ENCODE assay signal across 11 cellular contexts in the genomic region with DNA sequence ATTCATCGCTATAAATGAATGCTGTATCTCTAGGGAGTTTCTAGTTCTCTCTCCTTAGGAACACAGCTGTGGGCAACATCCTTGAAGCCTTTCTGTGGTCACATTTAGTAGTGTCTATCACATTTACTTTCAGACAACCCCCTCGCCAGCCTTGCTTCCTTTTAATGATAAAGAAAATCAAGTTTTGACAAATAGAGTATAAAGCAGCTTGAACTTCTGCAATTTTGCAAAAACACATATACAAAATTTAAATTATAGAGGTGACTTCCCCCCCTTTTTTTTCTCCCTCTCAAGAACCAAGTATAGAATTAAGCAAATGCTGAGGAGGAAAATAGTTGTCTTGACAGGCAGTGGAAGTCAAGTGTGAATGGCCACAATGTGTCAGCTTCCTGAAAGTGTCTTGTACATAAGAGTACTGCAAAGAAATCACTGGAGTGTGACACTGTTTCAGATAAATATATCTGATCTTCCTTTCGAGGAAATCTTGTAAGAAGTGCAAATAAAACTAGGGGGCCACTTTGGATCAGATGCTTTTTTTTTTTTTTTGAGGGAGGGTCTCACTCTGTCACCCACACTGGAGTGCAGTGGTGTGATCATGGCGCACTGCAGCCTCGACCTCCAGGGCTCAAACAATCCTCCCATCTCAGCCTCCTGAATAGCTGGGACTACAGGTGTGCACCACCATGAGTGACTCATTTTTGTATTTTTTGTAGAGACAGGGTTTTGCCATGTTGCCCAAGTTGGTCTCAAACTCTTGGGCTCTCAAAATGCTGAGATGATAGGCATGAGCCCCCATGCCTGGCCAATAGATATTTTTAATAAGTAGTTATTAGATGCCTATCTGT. TPM values are rescaled to one million over a fixed set of nuclear protein-coding genes. Genes with fewer than 3 reads are reported as not detected.
DNase-seq lines count a peak whose midpoint lies in the region; ATAC-seq and TF ChIP-seq lines count a peak whose summit lies in the region.
"Had no signal": no experiment of that assay in that cellular context is flagged by ENCODE, and none has a peak within 500 bp of the region (broad histone marks: within the 10 kb centered on the region; RNA-seq: fewer than 3 reads in every experiment).

No MANE protein-coding gene starts in this region.

- CTCF ChIA-PET in PC-3 (lab: Charles Lee) = interaction anchor here (0.7 kb wide), 3 partner anchors 64 to 474 kb away, joined by 4 to 9 read pairs (median 4); no protein-coding TSS in a partner anchor

- H3K4me2 ChIP-seq in PC-3 (ENCODE audit: low read length) = no peak overlapping the region
- H3K4me2 ChIP-seq: A549 had no signal

- ATAC-seq in HG02973 (IDR thresholded peaks at IDR 0.05; ENCODE audit: unreplicated experiment) (peak; percentile 77), PC-3 (0 out of 2 replicates have a peak, but pooled peaks have one; percentile 20)
- peak; percentile 85 for ATAC-seq in stimulated activated effector memory CD8-positive, alpha-beta T cell treated with anti-CD3 and anti-CD28 coated beads, Interleukin-12 subunit alpha, Interleukin-12 subunit beta, amount 100 ng/mL, for 72 hours

- H3K36me3 ChIP-seq in PC-3 (ENCODE audit: low read depth, low read length) = no peaks in the 10 kb centered on the region

- H3K9me3 Mint-ChIP-seq in stimulated activated effector memory CD8-positive, alpha-beta T cell treated with anti-CD3 and anti-CD28 coated beads, Interleukin-12 subunit alpha, Interleukin-12 subunit beta, amount 100 ng/mL, for 72 hours = peaks cover 2% of the 10 kb centered on the region

- peaks cover 11% of the 10 kb centered on the region; the same call in 1 of the 2 replicates for H3K4me1 ChIP-seq in PC-3 (ENCODE audit: insufficient read depth, low read length)
- H3K4me1 ChIP-seq: A549 had no signal

- H3K4me1 Mint-ChIP-seq in stimulated activated effector memory CD8-positive, alpha-beta T cell treated with anti-CD3 and anti-CD28 coated beads, Interleukin-12 subunit alpha, Interleukin-12 subunit beta, amount 100 ng/mL, for 72 hours = peaks cover 41% of the 10 kb centered on the region

- H3K27me3 ChIP-seq in PC-3 (ENCODE audit: low read length) = no peaks in the 10 kb centered on the region

- peak overlapping the region; percentile 22 for H3K4me3 Mint-ChIP-seq in stimulated activated effector memory CD8-positive, alpha-beta T cell treated with anti-CD3 and anti-CD28 coated beads, Interleukin-12 subunit alpha, Interleukin-12 subunit beta, amount 100 ng/mL, for 72 hours

- H3K79me2 ChIP-seq in PC-3 (ENCODE audit: low read length) = no peaks in the 10 kb centered on the region

- POLR2A ChIA-PET in PC-3 (lab: Charles Lee; ENCODE audit: unreplicated experiment) = interaction anchor here (0.6 kb wide), 1 partner anchor 319 kb away, joined by 4 read pairs; no protein-coding TSS in a partner anchor

- no peaks in the 10 kb centered on the region for H3K9me2 ChIP-seq in PC-3 (replicated peaks; ENCODE audit: low read length)

- no peak overlapping the region for H3K9ac ChIP-seq in PC-3 (ENCODE audit: low read length)

- no peak overlapping the region for H2AFZ ChIP-seq in PC-3 (ENCODE audit: low read length)

- no peak overlapping the region for H3K27ac ChIP-seq in PC-3 (ENCODE audit: low read length)
- H3K27ac ChIP-seq: A549 had no signal

- peak overlapping the region; percentile 20 for H3K27ac Mint-ChIP-seq in stimulated activated effector memory CD8-positive, alpha-beta T cell treated with anti-CD3 and anti-CD28 coated beads, Interleukin-12 subunit alpha, Interleukin-12 subunit beta, amount 100 ng/mL, for 72 hours

- no peak overlapping the region for H3K4me3 ChIP-seq in PC-3 (ENCODE audit: low read length)
- H3K4me3 ChIP-seq: A549 had no signal

- no peak for TF ChIP-seq CTCF in PC-3 (conservative IDR thresholded peaks at IDR 0.05; ENCODE audit: low read depth, low read length)

- no TSS peak for BruUV-seq in PC-3 (replicated peaks; lab: Mats Ljungman, UMichigan)

- peak; percentile 23 for DNase-seq in SKM-1 treated with dmso at 0.1 percent for 144 hours (lab: John Stamatoyannopoulos, UW; ENCODE audit: unreplicated experiment)
- no peak for DNase-seq in SKM-1 (lab: John Stamatoyannopoulos, UW; ENCODE audit: unreplicated experiment)
- no peak for DNase-seq in PC-3
- DNase-seq in stimulated activated effector memory CD8-positive, alpha-beta T cell treated with anti-CD3 and anti-CD28 coated beads, Interleukin-12 subunit alpha, Interleukin-12 subunit beta, amount 100 ng/mL, for 72 hours (ENCODE audit: low spot score in 2 of 2) = no peak
- no peak for DNase-seq in putamen (ENCODE audit: low spot score)
- DNase-seq in NCI-H1105 (lab: John Stamatoyannopoulos, UW) = no peak
- DNase-seq in dedifferentiated amniotic fluid mesenchymal stem cell (ENCODE audit: extremely low spot score) = no peak
- DNase-seq: mesendoderm had no signal

- H4K20me1 ChIP-seq in PC-3 (ENCODE audit: low read length) = no peaks in the 10 kb centered on the region

- H3K9me3 ChIP-seq in PC-3 (ENCODE audit: low read length) = no peaks in the 10 kb centered on the region
- H3K9me3 ChIP-seq: A549 had no signal

- no peaks in the 10 kb centered on the region for H3K36me3 Mint-ChIP-seq in stimulated activated effector memory CD8-positive, alpha-beta T cell treated with anti-CD3 and anti-CD28 coated beads, Interleukin-12 subunit alpha, Interleukin-12 subunit beta, amount 100 ng/mL, for 72 hours

- no peaks in the 10 kb centered on the region for H3F3A ChIP-seq in PC-3 (ENCODE audit: low read length, unreplicated experiment)

- intact Hi-C loops in PC-3 (cut with micrococcal nuclease) = no loop called here

RNA-seq across cellular contexts. Expression of a gene that starts 21.0 kb away (rescaled TPM):
- total RNA-seq in PC-3 (2014; rRNA removed) = 0.15 TPM in 1 of 2 replicates, not detected in the other

RNA-seq across cellular contexts. Expression of a gene that starts 55.2 kb away (rescaled TPM):
- total RNA-seq in PC-3 (2014; rRNA removed) = 0.22 TPM in 1 of 2 replicates, not detected in the other
- total RNA-seq: SK-MEL-5 had no signal

Comparison
In these comparisons a context has a peak if more than half of its experiments do, and no peak if none do; other contexts are left out.
1. ATAC-seq: peak in every context shown above with its lines; median percentile 85 in stimulated activated effector memory CD8-positive, alpha-beta T cell treated with anti-CD3 and anti-CD28 coated beads, Interleukin-12 subunit alpha, Interleukin-12 subunit beta, amount 100 ng/mL, for 72 hours; 77 in HG02973; 20 in PC-3.